Comparison of ENCODE assay signal across 8 cellular contexts in genomic region chr4:99403380-99404194, GRCh38. TPM values are rescaled to one million over a fixed set of nuclear protein-coding genes. Genes with fewer than 3 reads are reported as not detected.
DNase-seq lines count a peak whose midpoint lies in the region; ATAC-seq, FAIRE-seq and TF ChIP-seq lines count a peak whose summit lies in the region.

No MANE protein-coding gene starts in this region.

- H3K9me3 ChIP-seq in lower lobe of right lung: no peaks in the 10 kb centered on the region

- no peaks in the 10 kb centered on the region for H3K27me3 ChIP-seq in lower lobe of right lung (ENCODE audit: low read depth)

- no peaks in the 10 kb centered on the region for H3K36me3 ChIP-seq in lower lobe of right lung

- peak; percentile 72 for ATAC-seq in GM21825 (IDR thresholded peaks at IDR 0.05; ENCODE audit: unreplicated experiment)
- peak; percentile 73 to 83 for ATAC-seq in lower lobe of right lung

- H3K4me1 ChIP-seq in lower lobe of right lung: peaks cover 18% of the 10 kb centered on the region

- TF ChIP-seq CTCF in lower lobe of right lung (IDR thresholded peaks at IDR 0.05): no peak

- DNase-seq in GM12891 (ENCODE audit: insufficient read length, low spot score): no peak
- DNase-seq in RCC 7860 (ENCODE audit: low spot score): no peak
- no peak for DNase-seq in lower lobe of right lung
- no peak for DNase-seq in NCI-H524 treated with DMSO at 0.1 percent for 48 hours (lab: John Stamatoyannopoulos, UW)
- DNase-seq in HPDE6-E6E7 (ENCODE audit: extremely low spot score): no peak
- DNase-seq in GM19238 (ENCODE audit: insufficient read length, low spot score): no peak
- no peak for DNase-seq in GF-D8 (lab: John Stamatoyannopoulos, UW)

- intact Hi-C loops in lower lobe of right lung (cut with DNase I): loop anchor here (10.0 kb wide), 1 partner anchor 279 kb away; no protein-coding TSS in a partner anchor

- no peak for TF ChIP-seq POLR2A in GM12891 (IDR thresholded peaks at IDR 0.05; ENCODE audit: low read depth, low read length)

- H3K27ac ChIP-seq in lower lobe of right lung: peak overlapping the region; percentile 72

- no peak overlapping the region for H3K4me3 ChIP-seq in lower lobe of right lung

- FAIRE-seq in GM12891 (lab: Jason Lieb, UNC): peak; percentile 64
- FAIRE-seq in RCC 7860 (lab: Jason Lieb, UNC): peak; percentile 72

TF ChIP-seq in GM12891, 5 proteins besides CTCF, POLR2A, EP300 and RAD21:
- no peak for TF ChIP-seq SPI1 (IDR thresholded peaks at IDR 0.05; ENCODE audit: low read depth, low read length)
- no peak for TF ChIP-seq TAF1 (IDR thresholded peaks at IDR 0.05; ENCODE audit: low read depth, low read length)
- TF ChIP-seq PAX5 (IDR thresholded peaks at IDR 0.05; ENCODE audit: insufficient read depth, low read length, severe bottlenecking): no peak
- TF ChIP-seq POU2F2 (IDR thresholded peaks at IDR 0.05; ENCODE audit: low read depth, low read length): no peak
- no peak for TF ChIP-seq POLR2AphosphoS5 (IDR thresholded peaks at IDR 0.05; ENCODE audit: low read depth, low read length)

RNA-seq across cellular contexts. Expression of gene ADH7, which starts 31.6 kb away (rescaled TPM):
- not detected for polyA plus RNA-seq in GM12891 (2012; ENCODE audit: low read depth, missing spikeins)
- 0.47 TPM for total RNA-seq in lower lobe of right lung

RNA-seq across cellular contexts. Expression of gene ADH1C, which starts 51.0 kb away (rescaled TPM):
- not detected for polyA plus RNA-seq in GM12891 (2012; ENCODE audit: low read depth, missing spikeins)
- total RNA-seq in lower lobe of right lung: 8.2 TPM
